5 cellular contexts compared by ENCODE assay signal in the genomic region with DNA sequence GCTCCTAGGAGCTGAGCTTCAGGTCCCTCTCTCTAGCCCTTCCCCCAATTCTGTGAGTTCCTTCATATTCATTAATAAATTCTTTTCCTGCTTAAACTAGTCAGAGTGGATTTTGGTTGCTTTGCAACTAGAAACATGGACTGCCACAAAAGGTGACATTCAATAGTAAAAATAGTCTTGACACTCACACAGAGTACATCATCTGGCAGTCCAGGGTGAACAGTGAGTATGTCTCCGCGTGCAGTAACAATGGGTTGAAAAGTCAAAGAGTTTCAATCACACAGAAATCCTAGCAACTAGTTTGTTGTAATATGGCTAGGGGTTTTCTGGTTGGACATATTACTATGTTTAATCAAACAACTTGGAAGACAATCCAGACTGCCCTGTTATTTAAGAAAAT.
"Had no signal": no experiment of that assay in that cellular context is flagged by ENCODE, and none has a peak within 500 bp of the region (broad histone marks: within the 10 kb centered on the region; RNA-seq: fewer than 3 reads in every experiment).

No MANE protein-coding gene starts in this region.

- H3K9ac ChIP-seq: GM23248 had no signal

- H3K4me1 ChIP-seq: HAP-1 had no signal

- H3K36me3 ChIP-seq: HAP-1 had no signal

- H3K27ac ChIP-seq: GM23248 had no signal

- H2AFZ ChIP-seq: GM23248 had no signal

- H3K9me3 ChIP-seq: HAP-1 had no signal

- H3K4me3 ChIP-seq: GM23248, HAP-1 had no signal

- DNase-seq: GM23248, GOT3, H7, IMR-90 had no signal
